18 cellular contexts compared by ENCODE assay signal in genomic region chr5:33937017-33937699, GRCh38. TPM values are rescaled to one million over a fixed set of nuclear protein-coding genes. Genes with fewer than 3 reads are reported as not detected.
DNase-seq lines count a peak whose midpoint lies in the region; ATAC-seq and TF ChIP-seq lines count a peak whose summit lies in the region.
"Had no signal": no experiment of that assay in that cellular context is flagged by ENCODE, and none has a peak within 500 bp of the region (broad histone marks: within the 10 kb centered on the region; RNA-seq: fewer than 3 reads in every experiment).

No MANE protein-coding gene starts in this region.

- DNase-seq in GM13977 (ENCODE audit: low spot score) (peak; percentile 27), ascending aorta (ENCODE audit: low spot score in 2 of 2) (no peak), fibroblast of the aortic adventitia (ENCODE audit: low read depth) (no peak), skeletal muscle cell (ENCODE audit: low read depth) (no peak), AML-193 (lab: John Stamatoyannopoulos, UW) (no peak), globus pallidus (ENCODE audit: low spot score) (no peak)
- DNase-seq: activated CD4-positive, alpha-beta T cell treated with anti-CD3 and anti-CD28 coated beads for 4 hours; CD4-positive, alpha-beta T cell; DMS79; NCI-H2171; stimulated activated naive CD4-positive, alpha-beta T cell; T-helper 9 cell had no signal

- H3K9me3 ChIP-seq in ascending aorta, result no peaks in the 10 kb centered on the region
- H3K9me3 ChIP-seq: neutrophil had no signal

- intact Hi-C loops in ascending aorta (cut with DNase I), result loop anchor here (10.0 kb wide), 1 partner anchor 502 kb away; no protein-coding TSS in a partner anchor

- H3K4me1 ChIP-seq in ascending aorta, result peaks cover 0 to 4% of the 10 kb centered on the region in 2 donors

- ATAC-seq in GM18520 (IDR thresholded peaks at IDR 0.05; ENCODE audit: unreplicated experiment), result no peak

- H3K4me3 ChIP-seq in ascending aorta (peak overlapping the region; percentile 29 to 48), fibroblast of the aortic adventitia (ENCODE audit: low read depth, low read length) (peak overlapping the region; percentile 72), skeletal muscle cell (ENCODE audit: low read depth, low read length) (peak overlapping the region; percentile 54)
- H3K4me3 ChIP-seq: lung had no signal

- TF ChIP-seq CTCF in GM13977 (IDR thresholded peaks at IDR 0.05; ENCODE audit: extremely low read depth, insufficient read depth, missing control alignments) (no peak), ascending aorta (IDR thresholded peaks at IDR 0.05) (no peak), fibroblast of the aortic adventitia (IDR thresholded peaks at IDR 0.05; ENCODE audit: insufficient read depth, low read length) (no peak)

- no peaks in the 10 kb centered on the region for H3K36me3 ChIP-seq in ascending aorta
- H3K36me3 ChIP-seq: neutrophil had no signal

- H3K27ac ChIP-seq in ascending aorta, result no peak overlapping the region
- H3K27ac ChIP-seq: neutrophil had no signal

- in situ Hi-C loops in GM13977 (cut with MboI; ENCODE audit: low pct_unique_long_range_greater_than_20kb, low sequenced_read_pairs, unreplicated experiment), result no loop called here

- H3K27me3 ChIP-seq in ascending aorta, result peaks cover 17% of the 10 kb centered on the region

RNA-seq across cellular contexts. Expression of gene RXFP3, which starts 1.0 kb away (rescaled TPM):
- not detected for total RNA-seq in ascending aorta
- not detected in 2 replicates for total RNA-seq in fibroblast of the aortic adventitia (ENCODE audit: low replicate concordance)
- total RNA-seq: CD4-positive, alpha-beta T cell; H7; HepG2; smooth muscle cell had no signal

RNA-seq across cellular contexts. Expression of gene ADAMTS12, which starts 45.4 kb away (rescaled TPM):
- total RNA-seq in ascending aorta (1.4 TPM), fibroblast of the aortic adventitia (ENCODE audit: low replicate concordance) (13.0 and 21.8 TPM in 2 replicates)
- total RNA-seq: HepG2 had no signal

RNA-seq across cellular contexts. Expression of gene SLC45A2, which starts 47.3 kb away (rescaled TPM):
- total RNA-seq in ascending aorta (not detected), fibroblast of the aortic adventitia (ENCODE audit: low replicate concordance) (0.09 TPM in 1 of 2 replicates, not detected in the other)
- total RNA-seq: CD4-positive, alpha-beta T cell had no signal
